In the genomic region with DNA sequence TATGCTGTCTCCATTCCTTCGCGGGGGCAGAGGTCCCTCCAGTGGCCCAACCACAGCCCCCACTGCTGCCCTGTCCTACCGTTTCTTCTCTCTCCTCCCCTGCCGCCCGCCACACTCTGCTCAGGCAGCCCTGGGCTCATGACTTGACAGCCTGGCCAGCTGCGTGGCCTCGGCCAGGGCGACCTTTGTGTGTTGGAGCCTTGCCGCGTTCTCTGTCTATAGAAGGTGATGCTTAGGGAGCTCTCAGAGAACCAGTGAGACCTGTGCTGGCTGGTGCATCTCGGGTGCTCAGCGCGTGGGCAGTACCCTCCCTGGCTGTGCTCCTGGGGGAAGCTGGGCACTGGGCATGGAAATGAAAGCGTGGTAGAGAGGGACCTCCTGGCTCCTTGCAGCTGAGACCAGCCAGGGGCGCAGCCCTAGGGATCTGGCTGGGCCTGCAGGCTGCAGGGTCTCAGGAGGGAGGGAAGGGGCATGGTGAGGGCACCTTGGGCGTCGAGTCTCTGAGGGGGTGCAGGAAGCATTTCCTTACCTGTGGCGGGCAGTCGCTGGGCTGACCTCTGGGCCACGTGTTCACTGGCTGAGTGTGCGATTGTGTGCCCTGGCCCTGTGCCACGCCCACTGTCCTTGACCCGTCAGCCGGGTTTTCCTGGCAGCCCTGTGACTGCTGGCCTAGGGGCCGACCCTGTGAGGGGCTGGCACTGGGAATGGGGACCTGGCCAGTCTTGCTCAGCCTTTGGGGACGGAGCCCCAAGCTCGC, we compare ENCODE assay signal across 1 cellular context.
TF ChIP-seq lines count a peak whose summit lies in the region.

No MANE protein-coding gene starts in this region.

TF ChIP-seq in WTC11, 78 proteins besides CTCF, POLR2A, EP300 and RAD21 (continued from another document):
- TF ChIP-seq, protein P1, sequence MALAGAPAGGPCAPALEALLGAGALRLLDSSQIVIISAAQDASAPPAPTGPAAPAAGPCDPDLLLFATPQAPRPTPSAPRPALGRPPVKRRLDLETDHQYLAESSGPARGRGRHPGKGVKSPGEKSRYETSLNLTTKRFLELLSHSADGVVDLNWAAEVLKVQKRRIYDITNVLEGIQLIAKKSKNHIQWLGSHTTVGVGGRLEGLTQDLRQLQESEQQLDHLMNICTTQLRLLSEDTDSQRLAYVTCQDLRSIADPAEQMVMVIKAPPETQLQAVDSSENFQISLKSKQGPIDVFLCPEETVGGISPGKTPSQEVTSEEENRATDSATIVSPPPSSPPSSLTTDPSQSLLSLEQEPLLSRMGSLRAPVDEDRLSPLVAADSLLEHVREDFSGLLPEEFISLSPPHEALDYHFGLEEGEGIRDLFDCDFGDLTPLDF (CRISPR knock-in tag; IDR thresholded peaks at IDR 0.05): no peak
- TF ChIP-seq NFE2L1 (CRISPR knock-in tag; IDR thresholded peaks at IDR 0.05): no peak
TF ChIP-seq in WTC11: peak in this region for 1.
